7 cellular contexts compared by ENCODE assay signal in genomic region chr7:140242057-140243031, GRCh38.
DNase-seq lines count a peak whose midpoint lies in the region; ATAC-seq and TF ChIP-seq lines count a peak whose summit lies in the region.

No MANE protein-coding gene starts in this region.

- H3K9ac ChIP-seq in neural progenitor cell: no peak overlapping the region

- H3K4me1 ChIP-seq in neural progenitor cell (no peaks in the 10 kb centered on the region), prostate gland (replicated peaks) (peaks cover 6% of the 10 kb centered on the region)

- POLR2A ChIA-PET in WTC11 (lab: Charles Lee): no interaction called here

- H3K27me3 ChIP-seq in neural progenitor cell: no peaks in the 10 kb centered on the region
- no peaks in the 10 kb centered on the region for H3K27me3 ChIP-seq in prostate gland (replicated peaks; ENCODE audit: insufficient read depth)

- H3K79me2 ChIP-seq in neural progenitor cell (ENCODE audit: low read depth): no peaks in the 10 kb centered on the region

- no peaks in the 10 kb centered on the region for H4K20me1 ChIP-seq in neural progenitor cell (ENCODE audit: low read depth)

- H3K27ac Mint-ChIP-seq in WTC11 (peak overlapping the region; percentile 67), neural progenitor cell (peak overlapping the region; percentile 87)

- H3K36me3 Mint-ChIP-seq in WTC11 (no peaks in the 10 kb centered on the region), neural progenitor cell (no peaks in the 10 kb centered on the region)

- CTCF ChIA-PET in WTC11 (lab: Charles Lee): interaction anchor here (0.7 to 1.7 kb wide), 3 partner anchors 11 to 266 kb away, joined by 3 to 5 read pairs (median 4); no protein-coding TSS in a partner anchor

- H3K36me3 ChIP-seq in neural progenitor cell (no peaks in the 10 kb centered on the region), prostate gland (no peaks in the 10 kb centered on the region)

- H3F3A ChIP-seq in neural progenitor cell (ENCODE audit: low read depth): no peaks in the 10 kb centered on the region

- H3K4me3 ChIP-seq in neural progenitor cell (no peak overlapping the region), prostate gland (no peak overlapping the region)

- intact Hi-C loops in prostate gland (cut with DNase I): no loop called here

- no peak overlapping the region for H3K4me2 ChIP-seq in neural progenitor cell

- no peak for TF ChIP-seq POLR2A in prostate gland (IDR thresholded peaks at IDR 0.05)

- no peak overlapping the region for H2AFZ ChIP-seq in neural progenitor cell (replicated peaks)

- H3K4me1 Mint-ChIP-seq in WTC11 (peaks cover 10% of the 10 kb centered on the region), neural progenitor cell (no peaks in the 10 kb centered on the region)

- H3K9me3 ChIP-seq in neural progenitor cell (ENCODE audit: low read depth) (no peaks in the 10 kb centered on the region), prostate gland (no peaks in the 10 kb centered on the region)

- H3K27me3 Mint-ChIP-seq in WTC11 (ENCODE audit: low read depth) (no peaks in the 10 kb centered on the region), neural progenitor cell (ENCODE audit: insufficient read depth, low read depth) (peaks cover 2% of the 10 kb centered on the region)

- no peak overlapping the region for H3K27ac ChIP-seq in neural progenitor cell
- H3K27ac ChIP-seq in prostate gland: no peak overlapping the region

- no peak for TF ChIP-seq CTCF in WTC11 (IDR thresholded peaks at IDR 0.05)
- no peak for TF ChIP-seq CTCF in neural progenitor cell (IDR thresholded peaks at IDR 0.05)
- TF ChIP-seq CTCF in prostate gland (IDR thresholded peaks at IDR 0.05): no peak

- H3K9me3 Mint-ChIP-seq in WTC11 (no peaks in the 10 kb centered on the region), neural progenitor cell (no peaks in the 10 kb centered on the region)

- WGBS in prostate gland: 53% methylated on average over 4 of the region's 4 CpGs

- H3K4me3 Mint-ChIP-seq in WTC11 (no peak overlapping the region), neural progenitor cell (no peak overlapping the region)

- DNase-seq in WTC11 (ENCODE audit: low spot score) (no peak), neural progenitor cell (ENCODE audit: low spot score) (no peak), prostate gland (ENCODE audit: low spot score) (no peak)

- peak; percentile 89 for ATAC-seq in GM18858 (IDR thresholded peaks at IDR 0.05; ENCODE audit: unreplicated experiment)
- peak; percentile 69 for ATAC-seq in HG03064 (IDR thresholded peaks at IDR 0.05; ENCODE audit: low read depth, unreplicated experiment)
- peak; percentile 62 for ATAC-seq in WTC11
- no peak for ATAC-seq in GM21723 (IDR thresholded peaks at IDR 0.05; ENCODE audit: unreplicated experiment)
- no peak for ATAC-seq in GM21528 (IDR thresholded peaks at IDR 0.05; ENCODE audit: low FRiP score, unreplicated experiment)

TF ChIP-seq in WTC11, 78 proteins besides CTCF, POLR2A, EP300 and RAD21:
- no peak for TF ChIP-seq ZNF121 (CRISPR knock-in tag; IDR thresholded peaks at IDR 0.05)
- no peak for TF ChIP-seq RORB (CRISPR knock-in tag; IDR thresholded peaks at IDR 0.05)
- no peak for TF ChIP-seq ELF4 (CRISPR knock-in tag; IDR thresholded peaks at IDR 0.05; ENCODE audit: low read depth)
- TF ChIP-seq CBFB (CRISPR knock-in tag; IDR thresholded peaks at IDR 0.05; ENCODE audit: low read depth): no peak
- no peak for TF ChIP-seq GTF2I (CRISPR knock-in tag; conservative IDR thresholded peaks at IDR 0.05)
- no peak for TF ChIP-seq ZNF532 (CRISPR knock-in tag; IDR thresholded peaks at IDR 0.05; ENCODE audit: borderline replicate concordance)
- no peak for TF ChIP-seq ZNF281 (CRISPR knock-in tag; IDR thresholded peaks at IDR 0.05)
- TF ChIP-seq, protein P1, sequence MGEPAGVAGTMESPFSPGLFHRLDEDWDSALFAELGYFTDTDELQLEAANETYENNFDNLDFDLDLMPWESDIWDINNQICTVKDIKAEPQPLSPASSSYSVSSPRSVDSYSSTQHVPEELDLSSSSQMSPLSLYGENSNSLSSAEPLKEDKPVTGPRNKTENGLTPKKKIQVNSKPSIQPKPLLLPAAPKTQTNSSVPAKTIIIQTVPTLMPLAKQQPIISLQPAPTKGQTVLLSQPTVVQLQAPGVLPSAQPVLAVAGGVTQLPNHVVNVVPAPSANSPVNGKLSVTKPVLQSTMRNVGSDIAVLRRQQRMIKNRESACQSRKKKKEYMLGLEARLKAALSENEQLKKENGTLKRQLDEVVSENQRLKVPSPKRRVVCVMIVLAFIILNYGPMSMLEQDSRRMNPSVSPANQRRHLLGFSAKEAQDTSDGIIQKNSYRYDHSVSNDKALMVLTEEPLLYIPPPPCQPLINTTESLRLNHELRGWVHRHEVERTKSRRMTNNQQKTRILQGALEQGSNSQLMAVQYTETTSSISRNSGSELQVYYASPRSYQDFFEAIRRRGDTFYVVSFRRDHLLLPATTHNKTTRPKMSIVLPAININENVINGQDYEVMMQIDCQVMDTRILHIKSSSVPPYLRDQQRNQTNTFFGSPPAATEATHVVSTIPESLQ (CRISPR knock-in tag; IDR thresholded peaks at IDR 0.05): no peak
- TF ChIP-seq ZNF671 (CRISPR knock-in tag; IDR thresholded peaks at IDR 0.05): no peak
- no peak for TF ChIP-seq NFATC4 (CRISPR knock-in tag; IDR thresholded peaks at IDR 0.05)
- no peak for TF ChIP-seq FOXK1 (CRISPR knock-in tag; IDR thresholded peaks at IDR 0.05)

Comparison
In these comparisons a context has a peak if more than half of its experiments do, and no peak if none do; other contexts are left out.
1. ATAC-seq: peak in GM18858 (single experiment), HG03064 (single experiment) and WTC11 (single experiment); none in GM21723 (single experiment) and GM21528 (single experiment).